Comparison of ENCODE assay signal across 8 cellular contexts in the genomic region with DNA sequence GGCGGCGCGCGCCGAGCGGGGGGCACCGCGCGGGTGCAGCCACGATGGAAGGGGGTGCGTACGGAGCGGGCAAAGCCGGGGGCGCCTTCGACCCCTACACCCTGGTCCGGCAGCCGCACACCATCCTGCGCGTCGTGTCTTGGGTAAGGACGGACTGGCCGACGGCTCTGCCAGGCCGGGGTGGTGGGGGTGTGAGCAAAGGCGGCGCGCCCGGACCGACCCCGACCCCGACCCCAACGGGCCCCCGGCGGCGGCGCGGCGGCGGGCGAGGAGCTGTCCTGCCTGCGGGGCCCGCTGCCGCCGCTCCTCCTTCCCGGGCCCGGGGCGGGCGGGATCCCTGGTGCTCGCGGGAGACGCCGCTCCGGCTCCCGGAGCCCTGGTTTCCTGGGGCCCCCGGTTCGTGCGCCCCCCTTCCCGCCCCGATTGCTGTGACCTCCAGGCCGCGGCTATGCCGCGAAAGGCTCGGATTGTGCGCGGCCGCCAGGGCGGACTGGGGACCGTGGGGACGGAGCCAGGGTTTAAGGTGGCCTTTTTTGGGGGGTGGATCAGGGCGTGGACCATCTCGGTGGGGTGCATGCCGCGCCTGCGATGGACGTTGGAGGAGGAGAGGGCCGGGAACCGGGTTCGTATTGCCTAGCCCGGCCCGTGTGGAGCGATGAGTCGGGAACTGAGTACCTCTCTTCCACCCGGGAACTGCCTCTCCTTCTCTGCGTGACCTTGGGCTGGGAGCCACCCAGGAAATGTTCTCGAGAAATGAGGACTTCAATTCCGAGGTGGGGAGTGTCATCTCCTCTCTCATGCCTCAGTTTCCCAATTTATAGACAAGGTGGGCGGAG. TPM values are rescaled to one million over a fixed set of nuclear protein-coding genes. Genes with fewer than 3 reads are reported as not detected.
DNase-seq lines count a peak whose midpoint lies in the region; ATAC-seq lines count a peak whose summit lies in the region.

A gene with protein sequence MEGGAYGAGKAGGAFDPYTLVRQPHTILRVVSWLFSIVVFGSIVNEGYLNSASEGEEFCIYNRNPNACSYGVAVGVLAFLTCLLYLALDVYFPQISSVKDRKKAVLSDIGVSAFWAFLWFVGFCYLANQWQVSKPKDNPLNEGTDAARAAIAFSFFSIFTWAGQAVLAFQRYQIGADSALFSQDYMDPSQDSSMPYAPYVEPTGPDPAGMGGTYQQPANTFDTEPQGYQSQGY (plus strand): TSS at position 25 of the 836 bp plus-strand sequence. CDS start 20 bp downstream, at position 45.

- peak within 1 kb of the TSS; percentile 81 for H3K4me3 ChIP-seq in trophoblast cell (ENCODE audit: low read depth, low read length)

- no peaks in the 10 kb centered on the region for H3K27me3 ChIP-seq in trophoblast cell (ENCODE audit: insufficient read depth, low read length)

- H2AFZ ChIP-seq in trophoblast cell (ENCODE audit: insufficient read depth, low read length, poor library complexity) = peak within 1 kb of the TSS; percentile 88

- H3K36me3 ChIP-seq in trophoblast cell (ENCODE audit: control insufficient read depth in 1 of 2, insufficient read depth in 2 of 2, low read length in 2 of 2) = no peaks in the 10 kb centered on the region

- peak within 1 kb of the TSS; percentile 90 for H3K18ac ChIP-seq in trophoblast cell (ENCODE audit: low read length)

- POLR2A ChIA-PET in activated CD4-positive, alpha-beta T cell treated with anti-CD3 and anti-CD28 coated beads for 36 hours (lab: Charles Lee) = interaction anchor here (1.3 kb wide), 1 partner anchor 31 kb away, joined by 8 read pairs; a partner anchor contains a TSS

- intact Hi-C loops in activated CD4-positive, alpha-beta T cell treated with anti-CD3 and anti-CD28 coated beads for 36 hours (cut with DNase I, micrococcal nuclease) = no loop called here
- intact Hi-C loops in Right ventricle myocardium superior (cut with DNase I) = loop anchor here (10.0 kb wide), 1 partner anchor 175 kb away; a partner anchor contains a TSS

- CTCF ChIA-PET in activated CD4-positive, alpha-beta T cell treated with anti-CD3 and anti-CD28 coated beads for 36 hours (lab: Charles Lee) = interaction anchor here (0.7 to 1.2 kb wide), 4 partner anchors 33 to 86 kb away, joined by 3 to 4 read pairs (median 3); no protein-coding TSS in a partner anchor

- H4K12ac ChIP-seq in trophoblast cell (ENCODE audit: low read depth, low read length) = peak within 1 kb of the TSS; percentile 82

- peaks cover 26 to 31% of the 10 kb centered on the region in 2 experiments for H3K4me1 ChIP-seq in trophoblast cell (ENCODE audit: control insufficient read depth in 1 of 2, insufficient read depth in 2 of 2, low read length in 2 of 2)

- peaks cover 10% of the 10 kb centered on the region for H3K79me2 ChIP-seq in trophoblast cell (ENCODE audit: control insufficient read depth, insufficient read depth, low read length, poor library complexity)

- peak; percentile 53 for ATAC-seq in activated CD4-positive, alpha-beta T cell treated with anti-CD3 and anti-CD28 coated beads for 36 hours
- peak; percentile 51 for ATAC-seq in Right ventricle myocardium superior (ENCODE audit: poor library complexity)

- H3K4ac ChIP-seq in trophoblast cell (ENCODE audit: low read depth, low read length) = peak within 1 kb of the TSS; percentile 61

- WGBS in trophoblast cell (ENCODE audit: extremely low coverage, insufficient coverage, insufficient read length) = no CpG with 5 or more reads among the region's 89 CpGs

- H3K14ac ChIP-seq in trophoblast cell (ENCODE audit: low read length) = peak within 1 kb of the TSS; percentile 94

- peak within 1 kb of the TSS; percentile 42 for H2BK12ac ChIP-seq in trophoblast cell (ENCODE audit: low read length)

- peak within 1 kb of the TSS; percentile 89 for H2BK120ac ChIP-seq in trophoblast cell (ENCODE audit: insufficient read depth, low read length, poor library complexity)

- no peak within 1 kb of the TSS for H3K23ac ChIP-seq in trophoblast cell (ENCODE audit: low read length)

- peak within 1 kb of the TSS; percentile 85 for H3K4me2 ChIP-seq in trophoblast cell (ENCODE audit: low read length)

- peak within 1 kb of the TSS; percentile 37 for H3K27ac Mint-ChIP-seq in activated CD4-positive, alpha-beta T cell treated with anti-CD3 and anti-CD28 coated beads for 36 hours

- DNase-seq in activated CD4-positive, alpha-beta T cell treated with anti-CD3 and anti-CD28 coated beads for 36 hours = peak; percentile 14
- DNase-seq in activated CD4-positive, alpha-beta T cell treated with anti-CD3 and anti-CD28 coated beads, Interleukin-2, amount 50 U/mL, for 48 hours = no peak
- DNase-seq in activated CD8-positive, alpha-beta memory T cell treated with anti-CD3 and anti-CD28 coated beads, Interleukin-2, amount 50 U/mL, for 48 hours = peak; percentile 58
- no peak for DNase-seq in Right ventricle myocardium superior
- peak in 1 of 2 donors; percentile 20 for DNase-seq in trophoblast cell
- DNase-seq in NCI-H1930 (lab: John Stamatoyannopoulos, UW) = no peak
- DNase-seq in SK-N-DZ (ENCODE audit: low spot score) = no peak
- no peak for DNase-seq in A172 (ENCODE audit: low spot score)

- peaks cover 1% of the 10 kb centered on the region for H3K9me3 ChIP-seq in trophoblast cell (ENCODE audit: insufficient read depth, low read depth, low read length)

- peak within 1 kb of the TSS; percentile 70 for H3K4me3 Mint-ChIP-seq in activated CD4-positive, alpha-beta T cell treated with anti-CD3 and anti-CD28 coated beads for 36 hours

- H4K8ac ChIP-seq in trophoblast cell (ENCODE audit: low read depth, low read length) = peak within 1 kb of the TSS; percentile 91

- H3K27ac ChIP-seq in trophoblast cell (ENCODE audit: low read depth, low read length) = peak within 1 kb of the TSS; percentile 70

- H2BK5ac ChIP-seq in trophoblast cell (ENCODE audit: low read depth, low read length, poor library complexity) = peak within 1 kb of the TSS; percentile 38

- no peaks in the 10 kb centered on the region for H3K9me3 Mint-ChIP-seq in activated CD4-positive, alpha-beta T cell treated with anti-CD3 and anti-CD28 coated beads for 36 hours (ENCODE audit: low read depth)

- H2AK5ac ChIP-seq in trophoblast cell (ENCODE audit: low read length) = peak within 1 kb of the TSS; percentile 63

- H3K27me3 Mint-ChIP-seq in activated CD4-positive, alpha-beta T cell treated with anti-CD3 and anti-CD28 coated beads for 36 hours = peaks cover 10% of the 10 kb centered on the region

- H3K4me1 Mint-ChIP-seq in activated CD4-positive, alpha-beta T cell treated with anti-CD3 and anti-CD28 coated beads for 36 hours = peaks cover 10% of the 10 kb centered on the region

- H4K91ac ChIP-seq in trophoblast cell (ENCODE audit: low read depth, low read length) = peak within 1 kb of the TSS; percentile 91

- peaks cover 26% of the 10 kb centered on the region for H3K79me1 ChIP-seq in trophoblast cell (ENCODE audit: low read length)

- peak within 1 kb of the TSS; percentile 68 for H3K9ac ChIP-seq in trophoblast cell (ENCODE audit: low read length)

- no peaks in the 10 kb centered on the region for H3K36me3 Mint-ChIP-seq in activated CD4-positive, alpha-beta T cell treated with anti-CD3 and anti-CD28 coated beads for 36 hours (ENCODE audit: low read depth)

RNA-seq across cellular contexts. Expression of the gene that starts here (rescaled TPM):
- under 1 TPM; 0.58 to 0.89 TPM for total RNA-seq in activated CD4-positive, alpha-beta T cell treated with anti-CD3 and anti-CD28 coated beads for 36 hours
- 32.2 TPM for total RNA-seq in Right ventricle myocardium superior
- 20.4 and 21.0 TPM in 2 replicates for polyA plus RNA-seq in trophoblast cell (2013)
- 21.5 and 24.3 TPM in 2 replicates for polyA plus RNA-seq in SK-N-DZ (2014; cell fraction: cytosol; rRNA removed)
- 43.1 and 61.9 TPM in 2 replicates for polyA plus RNA-seq in SK-N-DZ (2014; cell fraction: nucleus; rRNA removed)
- 2.4 and 2.9 TPM in 2 replicates for total RNA-seq in A172 (2014; rRNA removed; shearing (Covaris generic))

Comparison
In these comparisons a context has a peak if more than half of its experiments do, and no peak if none do; other contexts are left out.
1. Peak in DNase-seq and ATAC-seq in activated CD4-positive, alpha-beta T cell treated with anti-CD3 and anti-CD28 coated beads for 36 hours; RNA of the gene not detected or under 1 TPM.